Comparison of ENCODE assay signal across 19 cellular contexts in the genomic region with DNA sequence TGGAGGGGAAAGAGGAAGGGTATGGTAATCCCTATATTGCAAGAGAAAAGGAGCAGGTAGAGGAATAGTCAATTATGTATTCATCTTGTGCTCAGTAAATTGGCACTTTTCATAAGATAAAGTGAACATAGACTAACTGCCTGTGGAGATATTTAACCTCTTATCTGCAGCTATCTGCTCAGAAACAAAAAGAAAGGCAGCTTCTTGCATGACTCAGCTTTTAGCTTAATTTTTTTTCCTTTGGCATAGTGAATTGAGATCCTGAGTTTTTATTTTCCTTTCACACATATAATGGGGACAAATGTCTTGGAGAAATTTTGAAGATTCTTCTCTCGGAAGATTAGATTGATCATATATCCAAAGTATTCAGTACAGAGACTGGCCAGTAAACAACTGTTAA.
DNase-seq lines count a peak whose midpoint lies in the region; TF ChIP-seq lines count a peak whose summit lies in the region.
"Had no signal": no experiment of that assay in that cellular context is flagged by ENCODE, and none has a peak within 500 bp of the region (broad histone marks: within the 10 kb centered on the region; RNA-seq: fewer than 3 reads in every experiment).

No MANE protein-coding gene starts in this region.

- no peak overlapping the region for H2AK5ac ChIP-seq in H9 (ENCODE audit: insufficient read length, low read length)
- H2AK5ac ChIP-seq in mesenchymal stem cell (ENCODE audit: low read length, severe bottlenecking), result no peak overlapping the region

- no peak overlapping the region for H3K14ac ChIP-seq in H9 (ENCODE audit: insufficient read depth, low read length)
- no peak overlapping the region for H3K14ac ChIP-seq in mesenchymal stem cell (ENCODE audit: low read length in 2 of 2)

- H2BK15ac ChIP-seq in H9 (ENCODE audit: low read depth, low read length) (no peak overlapping the region), mesenchymal stem cell (ENCODE audit: low read depth, poor library complexity, severe bottlenecking) (no peak overlapping the region)

- H2BK120ac ChIP-seq in H9 (ENCODE audit: low read depth, low read length, poor library complexity, severe bottlenecking), result no peak overlapping the region
- no peak overlapping the region for H2BK120ac ChIP-seq in mesenchymal stem cell (ENCODE audit: low read depth, low read length)

- H3K18ac ChIP-seq in H9 (ENCODE audit: insufficient read length, low read depth, low read length) (no peak overlapping the region), mesenchymal stem cell (ENCODE audit: low read depth in 1 of 2, low read length in 2 of 2) (no peak overlapping the region)

- H3K23me2 ChIP-seq in H9 (ENCODE audit: insufficient read length, low read depth, low read length, poor library complexity, severe bottlenecking), result no peaks in the 10 kb centered on the region

- peaks cover 47 to 55% of the 10 kb centered on the region in 2 experiments for H3K4me1 Mint-ChIP-seq in H9
- no peaks in the 10 kb centered on the region for H3K4me1 Mint-ChIP-seq in activated CD4-positive, alpha-beta T cell treated with anti-CD3 and anti-CD28 coated beads, Interleukin-2, amount 10 ng/mL, durations not matched to agents 24 days and 14 days
- H3K4me1 Mint-ChIP-seq: T-helper 17 cell had no signal

- no peak overlapping the region for H3K4me3 ChIP-seq in adipocyte (ENCODE audit: low read length)
- H3K4me3 ChIP-seq in mesenchymal stem cell (ENCODE audit: insufficient read depth in 1 of 2, low read depth in 1 of 2, low read length in 2 of 2), result no peak overlapping the region
- H3K4me3 ChIP-seq: BLaER1, HAP-1, Peyer's patch had no signal

- no peak overlapping the region for H3T11ph ChIP-seq in H9 (ENCODE audit: low read length)

- no peak overlapping the region for H2AFZ ChIP-seq in H9 (ENCODE audit: low read length)
- no peak overlapping the region for H2AFZ ChIP-seq in mesenchymal stem cell (ENCODE audit: low read depth, low read length)

- H2BK12ac ChIP-seq in H9 (ENCODE audit: insufficient read length, low read depth, low read length), result no peak overlapping the region
- H2BK12ac ChIP-seq in mesenchymal stem cell (ENCODE audit: low read length in 2 of 2), result no peak overlapping the region

- no CpG with 5 or more reads among the region's 1 CpG for WGBS in H9 (ENCODE audit: extremely low coverage, insufficient read length, low lambda C conversion rate)
- WGBS in mesenchymal stem cell, result no CpG with 5 or more reads among the region's 1 CpG

- H3K79me2 ChIP-seq in H9 (ENCODE audit: insufficient read depth, low read length), result no peaks in the 10 kb centered on the region

- peaks cover 9 to 11% of the 10 kb centered on the region in 2 experiments for H3K9me3 Mint-ChIP-seq in H9
- no peaks in the 10 kb centered on the region for H3K9me3 Mint-ChIP-seq in activated CD4-positive, alpha-beta T cell treated with anti-CD3 and anti-CD28 coated beads, Interleukin-2, amount 10 ng/mL, durations not matched to agents 24 days and 14 days
- H3K9me3 Mint-ChIP-seq: CD8-positive, alpha-beta T cell had no signal

- no peaks in the 10 kb centered on the region for H3K27me3 ChIP-seq in H9 (ENCODE audit: insufficient read depth, low read length)
- H3K27me3 ChIP-seq in adipocyte (replicated peaks; ENCODE audit: control insufficient read depth, insufficient read depth, low read length), result no peaks in the 10 kb centered on the region
- peaks cover 0 to 4% of the 10 kb centered on the region in 2 experiments for H3K27me3 ChIP-seq in mesenchymal stem cell (ENCODE audit: control insufficient read depth in 1 of 2, insufficient read depth in 1 of 2, low read length in 2 of 2)
- H3K27me3 ChIP-seq: BLaER1, Peyer's patch had no signal

- H4K5ac ChIP-seq in H9 (ENCODE audit: insufficient read length, low read depth, low read length), result no peak overlapping the region

- H3K79me1 ChIP-seq in H9 (ENCODE audit: insufficient read depth, low read depth, low read length, poor library complexity, severe bottlenecking) (no peaks in the 10 kb centered on the region), mesenchymal stem cell (replicated peaks; ENCODE audit: low read length, poor library complexity, severe bottlenecking) (no peaks in the 10 kb centered on the region)

- H3K4me3 Mint-ChIP-seq in H9, result no peak overlapping the region
- no peak overlapping the region for H3K4me3 Mint-ChIP-seq in activated CD4-positive, alpha-beta T cell treated with anti-CD3 and anti-CD28 coated beads, Interleukin-2, amount 10 ng/mL, durations not matched to agents 24 days and 14 days
- H3K4me3 Mint-ChIP-seq: CD8-positive, alpha-beta T cell; T-helper 17 cell had no signal

- H3K27ac ChIP-seq in H9 (ENCODE audit: insufficient read length, low read depth, low read length) (no peak overlapping the region), mesenchymal stem cell (ENCODE audit: low read length, poor library complexity, severe bottlenecking) (no peak overlapping the region)
- H3K27ac ChIP-seq: BLaER1, Peyer's patch had no signal

- H2BK5ac ChIP-seq in H9 (ENCODE audit: insufficient read length, low read length) (no peak overlapping the region), mesenchymal stem cell (ENCODE audit: low read depth, low read length, poor library complexity, severe bottlenecking) (no peak overlapping the region)

- intact Hi-C loops in activated CD4-positive, alpha-beta T cell treated with anti-CD3 and anti-CD28 coated beads, Interleukin-2, amount 10 ng/mL, durations not matched to agents 24 days and 14 days (cut with micrococcal nuclease), result no loop called here
- intact Hi-C loops in posterior vena cava (cut with DNase I), result no loop called here

- H3K9me3 ChIP-seq in H9 (ENCODE audit: control insufficient read depth, low read depth, low read length) (no peaks in the 10 kb centered on the region), adipocyte (ENCODE audit: control insufficient read depth, low read length) (no peaks in the 10 kb centered on the region), mesenchymal stem cell (ENCODE audit: control insufficient read depth, low read length) (no peaks in the 10 kb centered on the region)
- H3K9me3 ChIP-seq: BLaER1, Peyer's patch had no signal

- H3K9ac ChIP-seq in H9 (ENCODE audit: extremely low read depth, insufficient read length, low read length) (no peak overlapping the region), adipocyte (ENCODE audit: low read length) (no peak overlapping the region), mesenchymal stem cell (ENCODE audit: low read length) (no peak overlapping the region)
- H3K9ac ChIP-seq: BLaER1 had no signal

- no peak for DNase-seq in H9
- DNase-seq in M059J (ENCODE audit: low read depth), result peak; percentile 54
- DNase-seq in adipocyte (ENCODE audit: low read depth), result peak; percentile 28
- peak; percentile 34 for DNase-seq in mesenchymal stem cell
- DNase-seq in A172 (ENCODE audit: low spot score), result no peak
- no peak for DNase-seq in NAMALWA (ENCODE audit: low spot score)
- no peak for DNase-seq in activated CD4-positive, alpha-beta T cell treated with anti-CD3 and anti-CD28 coated beads, Interleukin-2, amount 10 ng/mL, durations not matched to agents 24 days and 14 days
- DNase-seq in posterior vena cava (ENCODE audit: low spot score), result no peak
- DNase-seq: CD8-positive, alpha-beta T cell; KBM-7; MM.1S; NCI-H1105; NCI-H1694 treated with DMSO at 0.1 percent for 48 hours; NCI-H2107; Peyer's patch; SHP77 treated with DMSO at 0.1 percent for 48 hours; T-helper 17 cell had no signal

- no peak for TF ChIP-seq CTCF in H9 (conservative IDR thresholded peaks at IDR 0.05)

- H3K56ac ChIP-seq in H9 (ENCODE audit: insufficient read length, low read depth, low read length), result no peak overlapping the region

- H3K4me2 ChIP-seq in H9 (ENCODE audit: insufficient read depth, insufficient read length, low read length) (no peak overlapping the region), mesenchymal stem cell (ENCODE audit: low read length, poor library complexity, severe bottlenecking) (no peak overlapping the region)
- H3K4me2 ChIP-seq: BLaER1 had no signal

- H3K36me3 Mint-ChIP-seq in H9 (ENCODE audit: insufficient read depth in 1 of 3, low read depth in 3 of 3), result peaks cover 4 to 11% (median 11%) of the 10 kb centered on the region in 3 experiments; a peak in 6 of 7 replicates
- no peaks in the 10 kb centered on the region for H3K36me3 Mint-ChIP-seq in activated CD4-positive, alpha-beta T cell treated with anti-CD3 and anti-CD28 coated beads, Interleukin-2, amount 10 ng/mL, durations not matched to agents 24 days and 14 days (ENCODE audit: low read depth)
- H3K36me3 Mint-ChIP-seq: CD8-positive, alpha-beta T cell had no signal

- peaks cover 11% of the 10 kb centered on the region; the same call in 1 of the 2 replicates for H3K4me1 ChIP-seq in H9 (ENCODE audit: insufficient read depth, low read length)
- H3K4me1 ChIP-seq in adipocyte (ENCODE audit: control insufficient read depth, insufficient read depth, low read length), result peaks cover 6% of the 10 kb centered on the region
- no peaks in the 10 kb centered on the region for H3K4me1 ChIP-seq in mesenchymal stem cell (ENCODE audit: control insufficient read depth, insufficient read depth, low read depth, low read length)
- H3K4me1 ChIP-seq: BLaER1, Peyer's patch had no signal

- no peaks in the 10 kb centered on the region for H4K20me1 ChIP-seq in H9 (ENCODE audit: control insufficient read depth, insufficient read depth, insufficient read length)
- H4K20me1 ChIP-seq: BLaER1 had no signal

- H3K36me3 ChIP-seq in adipocyte (ENCODE audit: control insufficient read depth, insufficient read depth, low read length, severe bottlenecking) (no peaks in the 10 kb centered on the region), mesenchymal stem cell (ENCODE audit: control insufficient read depth in 1 of 2, insufficient read depth in 2 of 2, low read depth in 1 of 2, low read length in 2 of 2) (peaks cover 0 to 4% of the 10 kb centered on the region in 2 experiments)
- H3K36me3 ChIP-seq: BLaER1, HAP-1, Peyer's patch had no signal

- no peak overlapping the region for H2BK20ac ChIP-seq in H9 (ENCODE audit: low read depth, low read length, poor library complexity, severe bottlenecking)

- H3K4ac ChIP-seq in H9 (ENCODE audit: low read depth, low read length), result no peak overlapping the region
- H3K4ac ChIP-seq in mesenchymal stem cell (ENCODE audit: low read depth in 1 of 2, low read length in 2 of 2), result no peak overlapping the region

- H4K91ac ChIP-seq in H9 (ENCODE audit: insufficient read length, low read depth, low read length) (no peak overlapping the region), mesenchymal stem cell (ENCODE audit: low read length) (no peak overlapping the region)

- peak overlapping the region in 2 of 3 experiments; percentile 30 to 73; a peak in 3 of 7 replicates for H3K27ac Mint-ChIP-seq in H9
- H3K27ac Mint-ChIP-seq in activated CD4-positive, alpha-beta T cell treated with anti-CD3 and anti-CD28 coated beads, Interleukin-2, amount 10 ng/mL, durations not matched to agents 24 days and 14 days, result no peak overlapping the region
- H3K27ac Mint-ChIP-seq: CD8-positive, alpha-beta T cell; T-helper 17 cell had no signal

- H4K8ac ChIP-seq in H9 (replicated peaks; ENCODE audit: insufficient read length, low read depth, low read length) (no peak overlapping the region), mesenchymal stem cell (ENCODE audit: low read length) (no peak overlapping the region)

- H3K23ac ChIP-seq in H9 (ENCODE audit: insufficient read length, low read depth, low read length), result no peak overlapping the region
- H3K23ac ChIP-seq in mesenchymal stem cell (ENCODE audit: low read length in 2 of 2), result no peak overlapping the region

- no peaks in the 10 kb centered on the region for H3K27me3 Mint-ChIP-seq in H9 (ENCODE audit: low read depth)
- peaks cover 12% of the 10 kb centered on the region for H3K27me3 Mint-ChIP-seq in activated CD4-positive, alpha-beta T cell treated with anti-CD3 and anti-CD28 coated beads, Interleukin-2, amount 10 ng/mL, durations not matched to agents 24 days and 14 days

Comparison
In these comparisons a context has a peak if more than half of its experiments do, and no peak if none do; other contexts are left out.
1. DNase-seq: peak in M059J (single experiment), adipocyte (single experiment) and mesenchymal stem cell (single experiment); none in H9 (single experiment), A172 (single experiment), NAMALWA (single experiment), activated CD4-positive, alpha-beta T cell treated with anti-CD3 and anti-CD28 coated beads, Interleukin-2, amount 10 ng/mL, durations not matched to agents 24 days and 14 days (single experiment) and posterior vena cava (single experiment).